8 cellular contexts compared by ENCODE assay signal in the genomic region with DNA sequence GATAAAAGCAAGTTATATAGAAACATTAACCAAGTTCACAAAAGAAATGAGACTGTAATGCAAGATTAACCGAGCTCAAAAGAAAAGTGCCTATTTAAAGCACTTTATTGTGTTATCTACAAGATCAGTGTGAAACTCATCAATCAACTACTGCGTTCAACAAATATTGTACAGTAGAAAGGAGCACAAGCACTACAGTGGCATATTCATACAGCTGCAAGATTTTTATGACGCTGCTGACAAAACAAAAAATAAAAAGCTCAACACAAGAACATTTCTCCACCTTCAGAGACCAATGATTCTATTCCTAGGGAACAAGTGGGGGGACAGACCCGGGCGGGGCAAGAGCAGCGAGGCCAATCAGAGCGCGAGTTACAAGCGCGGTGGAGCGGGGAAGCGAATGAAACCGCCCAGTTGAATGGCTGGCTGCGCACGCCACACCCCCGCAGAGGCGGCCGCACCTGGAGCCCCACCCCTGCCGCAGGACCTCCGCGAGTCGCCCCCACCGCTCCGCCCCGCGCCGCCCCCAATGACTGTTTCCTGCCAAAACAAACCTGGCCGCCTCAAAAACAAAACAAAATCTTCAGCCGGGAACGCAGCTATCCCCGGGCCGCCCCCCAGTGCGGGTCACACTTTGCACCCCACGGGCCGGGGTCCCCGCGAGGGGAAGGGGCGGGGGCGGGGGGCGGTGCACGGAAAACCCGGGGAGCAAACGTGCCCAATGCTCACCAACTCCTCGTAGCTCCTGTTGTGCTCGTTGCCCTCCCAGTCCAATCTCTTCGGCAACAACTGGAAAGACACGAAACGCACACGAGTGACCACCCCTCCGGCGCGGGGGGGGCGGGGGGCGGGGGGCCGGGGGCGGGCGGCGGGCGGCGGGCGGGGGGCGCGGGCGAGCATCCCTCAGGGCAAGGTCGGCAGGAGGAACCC. TPM values are rescaled to one million over a fixed set of nuclear protein-coding genes. Genes with fewer than 3 reads are reported as not detected.
DNase-seq lines count a peak whose midpoint lies in the region; ATAC-seq and TF ChIP-seq lines count a peak whose summit lies in the region.

No MANE protein-coding gene starts in this region.

- H3F3A ChIP-seq in PC-9 (ENCODE audit: insufficient read depth, low read depth) = peaks cover 10% of the 10 kb centered on the region; the same call in 1 of the 2 replicates

- POLR2A ChIA-PET in PC-9 (lab: Charles Lee; ENCODE audit: unreplicated experiment) = interaction anchor here (0.7 kb wide), 2 partner anchors 24 to 33 kb away, joined by 3 to 10 read pairs; no protein-coding TSS in a partner anchor

- H3K36me3 Mint-ChIP-seq in activated T-cell treated with anti-CD3 and anti-CD28 coated beads, Interleukin-2, amount 50 U/mL, for 4 hours (ENCODE audit: insufficient read depth) = peaks cover 7% of the 10 kb centered on the region

- no peak for TF ChIP-seq CTCF in PC-9 (conservative IDR thresholded peaks at IDR 0.05)

- BruUV-seq in PC-9 (replicated peaks; lab: Mats Ljungman, UMichigan) = no TSS peak

- no peaks in the 10 kb centered on the region for H3K27me3 Mint-ChIP-seq in activated T-cell treated with anti-CD3 and anti-CD28 coated beads, Interleukin-2, amount 50 U/mL, for 4 hours (ENCODE audit: low read depth)

- H3K9ac ChIP-seq in mucosa of rectum (ENCODE audit: low read depth in 1 of 2, low read length in 2 of 2) = peak overlapping the region in 1 of 2 donors; percentile 96

- WGBS in esophagus, 2 donors = 1% methylated on average over 37 to 64 of the region's 65 CpGs

- CTCF ChIA-PET in PC-9 (lab: Charles Lee) = interaction anchor here (0.5 to 1.6 kb wide), 3 partner anchors 75 to 129 kb away, joined by 3 to 7 read pairs (median 4); no protein-coding TSS in a partner anchor

- H3K9me2 ChIP-seq in PC-9 (ENCODE audit: insufficient read depth) = no peaks in the 10 kb centered on the region

- H3K4me3 ChIP-seq in PC-9 (peak overlapping the region; percentile 81), esophagus (ENCODE audit: low read depth in 1 of 2, low read length in 2 of 2) (peak overlapping the region; percentile 86 to 89), mucosa of rectum (ENCODE audit: low read length in 2 of 2) (peak overlapping the region; percentile 85 to 91)

- H4K20me1 ChIP-seq in PC-9 (ENCODE audit: insufficient read depth) = peaks cover 17% of the 10 kb centered on the region; the same call in 1 of the 2 replicates

- intact Hi-C loops in PC-9 (cut with micrococcal nuclease; ENCODE audit: unreplicated experiment) = loop anchor here (1.0 to 5.0 kb wide), 3 partner anchors 37 to 135 kb away; a partner anchor contains a TSS

- H3K9me3 ChIP-seq in PC-9 (ENCODE audit: insufficient read depth, low read depth) (no peaks in the 10 kb centered on the region), esophagus (ENCODE audit: control insufficient read depth in 2 of 2, insufficient read depth in 1 of 2, low read depth in 1 of 2, low read length in 1 of 2) (no peaks in the 10 kb centered on the region), mucosa of rectum (ENCODE audit: control insufficient read depth in 2 of 2, low read length in 2 of 2) (no peaks in the 10 kb centered on the region)

- H3K36me3 ChIP-seq in PC-9 (ENCODE audit: low read depth) = peaks cover 11% of the 10 kb centered on the region; the same call in 1 of the 2 replicates
- no peaks in the 10 kb centered on the region for H3K36me3 ChIP-seq in esophagus (ENCODE audit: control insufficient read depth in 2 of 2, insufficient read depth in 2 of 2, low read length in 1 of 2)
- H3K36me3 ChIP-seq in mucosa of rectum (ENCODE audit: control insufficient read depth in 2 of 2, insufficient read depth in 2 of 2, low read length in 2 of 2) = peaks cover 7 to 9% of the 10 kb centered on the region in 2 donors

- H3K27me3 ChIP-seq in PC-9 (ENCODE audit: insufficient read depth, low read depth) = no peaks in the 10 kb centered on the region
- H3K27me3 ChIP-seq in esophagus (ENCODE audit: control insufficient read depth in 1 of 2, insufficient read depth in 2 of 2, low read length in 2 of 2) = no peaks in the 10 kb centered on the region
- no peaks in the 10 kb centered on the region for H3K27me3 ChIP-seq in mucosa of rectum (ENCODE audit: control insufficient read depth in 2 of 2, insufficient read depth in 2 of 2, low read length in 2 of 2)

- peak; percentile 79 for ATAC-seq in GM21786 (IDR thresholded peaks at IDR 0.05; ENCODE audit: unreplicated experiment)
- ATAC-seq in activated T-cell treated with anti-CD3 and anti-CD28 coated beads, Interleukin-2, amount 50 U/mL, for 4 hours = peak; percentile 76 to 78

- H3K9me3 Mint-ChIP-seq in activated T-cell treated with anti-CD3 and anti-CD28 coated beads, Interleukin-2, amount 50 U/mL, for 4 hours = no peaks in the 10 kb centered on the region

- peak; percentile 87 for DNase-seq in DMS53 (lab: John Stamatoyannopoulos, UW)
- DNase-seq in KG1 (lab: John Stamatoyannopoulos, UW) = peak; percentile 68
- peak; percentile 68 to 91 for DNase-seq in PC-9
- DNase-seq in activated T-cell treated with anti-CD3 and anti-CD28 coated beads, Interleukin-2, amount 50 U/mL, for 4 hours = peak; percentile 96
- peak; percentile 94 for DNase-seq in stimulated activated CD8-positive, alpha-beta memory T cell treated with anti-CD3 and anti-CD28 coated beads, Interleukin-4, amount 100 ng/mL, for 24 hours (ENCODE audit: low read depth)

- peak overlapping the region; percentile 79 for H3K4me2 ChIP-seq in PC-9

- peak overlapping the region; percentile 86 for H3K4me3 Mint-ChIP-seq in activated T-cell treated with anti-CD3 and anti-CD28 coated beads, Interleukin-2, amount 50 U/mL, for 4 hours

- no peak overlapping the region for H2AFZ ChIP-seq in PC-9

- H3K27ac ChIP-seq in PC-9 (0 out of 2 replicates have a peak overlapping the region, but pooled peaks have one; percentile 2), esophagus (ENCODE audit: low read depth in 2 of 2, low read length in 1 of 2) (peak overlapping the region; percentile 90 to 92), mucosa of rectum (ENCODE audit: low read depth in 2 of 2, low read length in 2 of 2) (peak overlapping the region; percentile 93 to 96)

- H3K4me1 ChIP-seq in PC-9 (replicated peaks; ENCODE audit: insufficient read depth) = peaks cover 20% of the 10 kb centered on the region
- H3K4me1 ChIP-seq in esophagus (ENCODE audit: control insufficient read depth in 2 of 2, insufficient read depth in 2 of 2, low read length in 1 of 2) = peaks cover 0 to 2% of the 10 kb centered on the region in 2 donors
- peaks cover 8 to 14% of the 10 kb centered on the region in 2 donors for H3K4me1 ChIP-seq in mucosa of rectum (ENCODE audit: control insufficient read depth in 2 of 2, insufficient read depth in 2 of 2, low read length in 2 of 2)

- peaks cover 51% of the 10 kb centered on the region for H3K4me1 Mint-ChIP-seq in activated T-cell treated with anti-CD3 and anti-CD28 coated beads, Interleukin-2, amount 50 U/mL, for 4 hours (ENCODE audit: low read depth)

- peaks cover 56% of the 10 kb centered on the region for H3K79me2 ChIP-seq in PC-9 (ENCODE audit: low read depth)

RNA-seq across cellular contexts. Expression of a gene that starts 1.1 kb away (rescaled TPM):
- total RNA-seq in PC-9 (2021) = 38.9 and 42.9 TPM in 2 replicates
- 10 to 100 TPM; 17.3 to 24.7 (median 22.9) TPM for total RNA-seq in activated T-cell treated with anti-CD3 and anti-CD28 coated beads, Interleukin-2, amount 50 U/mL, for 4 hours
- polyA plus RNA-seq in esophagus = 1 to 10 TPM; 7.1 to 8.3 TPM

RNA-seq across cellular contexts. Expression of a gene that starts 36.5 kb away (rescaled TPM):
- total RNA-seq in PC-9 (2021) = 369 and 402 TPM in 2 replicates
- 100 to 1,000 TPM; 313 to 333 (median 321) TPM for total RNA-seq in activated T-cell treated with anti-CD3 and anti-CD28 coated beads, Interleukin-2, amount 50 U/mL, for 4 hours
- polyA plus RNA-seq in esophagus = 100 to 1,000 TPM; 148 to 171 TPM

Comparison
In these comparisons a context has a peak if more than half of its experiments do, and no peak if none do; other contexts are left out.
1. Peak in every context shown above with its lines: DNase-seq, ATAC-seq, H3K4me3 ChIP-seq and H3K27ac ChIP-seq.
2. H3K27ac ChIP-seq: peak in every context shown above with its lines; median percentile 94 in mucosa of rectum; 91 in esophagus; 2 in PC-9.